ENCODE assay signal across 8 cellular contexts in genomic region chr20:37096415-37097039, GRCh38. TPM values are rescaled to one million over a fixed set of nuclear protein-coding genes. Genes with fewer than 3 reads are reported as not detected.
A peak's percentile ranks its signal among the peaks of the same experiment; 100 is the strongest.
DNase-seq lines count a peak whose midpoint lies in the region; ATAC-seq and TF ChIP-seq lines count a peak whose summit lies in the region.

No MANE protein-coding gene starts in this region.

- POLR2A ChIA-PET in activated CD4-positive, alpha-beta memory T cell treated with anti-CD3 and anti-CD28 coated beads, Interleukin-2, amount 10 ng/mL, durations not matched to agents 7 days and 5 days (lab: Charles Lee): interaction anchor here (0.6 to 5.7 kb wide), 28 partner anchors 11 to 1354 kb away, joined by 3 to 106 read pairs (median 6); partner anchors contain the start of genes MANBAL, MROH8, RBM39 and RPN2

- no peak for DNase-seq in stimulated activated naive CD8-positive, alpha-beta T cell treated with anti-CD3 and anti-CD28 coated beads, Interleukin-15, Interleukin-2, amounts not matched to agents 100 U/mL and 50 U/mL, for 24 hours
- peak; percentile 17 for DNase-seq in activated CD4-positive, alpha-beta memory T cell treated with anti-CD3 and anti-CD28 coated beads, Interleukin-2, amount 10 ng/mL, durations not matched to agents 7 days and 5 days
- DNase-seq in lower lobe of right lung (no peak), NCI-H1105 treated with DMSO at 0.1 percent for 48 hours (lab: John Stamatoyannopoulos, UW) (no peak), NCI-H748 treated with DMSO at 0.1 percent for 48 hours (lab: John Stamatoyannopoulos, UW) (no peak)

- peak overlapping the region; percentile 100 for H3K4me3 ChIP-seq in lower lobe of right lung

- H3K27me3 ChIP-seq in lower lobe of right lung (ENCODE audit: low read depth): no peaks in the 10 kb centered on the region

- peak overlapping the region; percentile 100 for H3K27ac Mint-ChIP-seq in stimulated activated naive CD8-positive, alpha-beta T cell treated with anti-CD3 and anti-CD28 coated beads, Interleukin-15, Interleukin-2, amounts not matched to agents 100 ng/mL and 50 ng/mL, for 24 hours
- peak overlapping the region; percentile 99 for H3K27ac Mint-ChIP-seq in activated CD4-positive, alpha-beta memory T cell treated with anti-CD3 and anti-CD28 coated beads, Interleukin-2, amount 10 ng/mL, durations not matched to agents 7 days and 5 days

- H3K27me3 Mint-ChIP-seq in stimulated activated naive CD8-positive, alpha-beta T cell treated with anti-CD3 and anti-CD28 coated beads, Interleukin-15, Interleukin-2, amounts not matched to agents 100 ng/mL and 50 ng/mL, for 24 hours: no peaks in the 10 kb centered on the region
- peaks cover 2% of the 10 kb centered on the region for H3K27me3 Mint-ChIP-seq in activated CD4-positive, alpha-beta memory T cell treated with anti-CD3 and anti-CD28 coated beads, Interleukin-2, amount 10 ng/mL, durations not matched to agents 7 days and 5 days

- H3K27ac ChIP-seq in lower lobe of right lung: peak overlapping the region; percentile 82

- H3K36me3 Mint-ChIP-seq in stimulated activated naive CD8-positive, alpha-beta T cell treated with anti-CD3 and anti-CD28 coated beads, Interleukin-15, Interleukin-2, amounts not matched to agents 100 ng/mL and 50 ng/mL, for 24 hours (ENCODE audit: low read depth): peaks cover 20% of the 10 kb centered on the region
- peaks cover 32% of the 10 kb centered on the region for H3K36me3 Mint-ChIP-seq in activated CD4-positive, alpha-beta memory T cell treated with anti-CD3 and anti-CD28 coated beads, Interleukin-2, amount 10 ng/mL, durations not matched to agents 7 days and 5 days (ENCODE audit: low read depth)

- H3K4me1 ChIP-seq in lower lobe of right lung: peaks cover 10% of the 10 kb centered on the region

- peaks cover 36% of the 10 kb centered on the region for H3K4me1 Mint-ChIP-seq in stimulated activated naive CD8-positive, alpha-beta T cell treated with anti-CD3 and anti-CD28 coated beads, Interleukin-15, Interleukin-2, amounts not matched to agents 100 ng/mL and 50 ng/mL, for 24 hours (ENCODE audit: low read depth)
- peaks cover 44% of the 10 kb centered on the region for H3K4me1 Mint-ChIP-seq in activated CD4-positive, alpha-beta memory T cell treated with anti-CD3 and anti-CD28 coated beads, Interleukin-2, amount 10 ng/mL, durations not matched to agents 7 days and 5 days

- H3K9me3 Mint-ChIP-seq in stimulated activated naive CD8-positive, alpha-beta T cell treated with anti-CD3 and anti-CD28 coated beads, Interleukin-15, Interleukin-2, amounts not matched to agents 100 ng/mL and 50 ng/mL, for 24 hours: no peaks in the 10 kb centered on the region
- no peaks in the 10 kb centered on the region for H3K9me3 Mint-ChIP-seq in activated CD4-positive, alpha-beta memory T cell treated with anti-CD3 and anti-CD28 coated beads, Interleukin-2, amount 10 ng/mL, durations not matched to agents 7 days and 5 days

- ATAC-seq in stimulated activated naive CD8-positive, alpha-beta T cell treated with anti-CD3 and anti-CD28 coated beads, Interleukin-15, Interleukin-2, amounts not matched to agents 100 U/mL and 50 U/mL, for 24 hours: no peak
- no peak for ATAC-seq in lower lobe of right lung
- ATAC-seq in HG03025 (IDR thresholded peaks at IDR 0.05; ENCODE audit: low FRiP score, unreplicated experiment): no peak
- no peak for ATAC-seq in HG02884 (IDR thresholded peaks at IDR 0.05; ENCODE audit: unreplicated experiment)

- intact Hi-C loops in lower lobe of right lung (cut with DNase I): no loop called here

- H3K9me3 ChIP-seq in lower lobe of right lung: no peaks in the 10 kb centered on the region

- CTCF ChIA-PET in activated CD4-positive, alpha-beta memory T cell treated with anti-CD3 and anti-CD28 coated beads, Interleukin-2, amount 10 ng/mL, durations not matched to agents 7 days and 5 days (lab: Charles Lee): interaction anchor here (1.0 to 3.2 kb wide), 6 partner anchors 10 to 491 kb away, joined by 3 to 20 read pairs (median 6); partner anchors contain the start of genes MROH8, RAB5IF and RPN2

- no peak for TF ChIP-seq CTCF in lower lobe of right lung (IDR thresholded peaks at IDR 0.05)

- peak overlapping the region; percentile 95 for H3K4me3 Mint-ChIP-seq in stimulated activated naive CD8-positive, alpha-beta T cell treated with anti-CD3 and anti-CD28 coated beads, Interleukin-15, Interleukin-2, amounts not matched to agents 100 ng/mL and 50 ng/mL, for 24 hours
- peak overlapping the region; percentile 95 for H3K4me3 Mint-ChIP-seq in activated CD4-positive, alpha-beta memory T cell treated with anti-CD3 and anti-CD28 coated beads, Interleukin-2, amount 10 ng/mL, durations not matched to agents 7 days and 5 days

- H3K36me3 ChIP-seq in lower lobe of right lung: no peaks in the 10 kb centered on the region

RNA-seq across cellular contexts. Expression of gene RBL1, which starts 0.7 kb away (rescaled TPM):
- 10 to 100 TPM; 45.2 to 45.6 TPM for total RNA-seq in activated CD4-positive, alpha-beta memory T cell treated with anti-CD3 and anti-CD28 coated beads, Interleukin-2, amount 10 ng/mL, durations not matched to agents 7 days and 5 days
- 7.6 TPM for total RNA-seq in lower lobe of right lung
